In genomic region chr19:1651548-1652394, GRCh38 we compare ENCODE assay signal across 8 cellular contexts. TPM values are rescaled to one million over a fixed set of nuclear protein-coding genes. Genes with fewer than 3 reads are reported as not detected.
DNase-seq lines count a peak whose midpoint lies in the region; ATAC-seq, FAIRE-seq and TF ChIP-seq lines count a peak whose summit lies in the region.

No MANE protein-coding gene starts in this region.

- H3K9me3 ChIP-seq in NT2/D1 (ENCODE audit: insufficient read depth, low read length) (peaks cover 14% of the 10 kb centered on the region; the same call in 1 of the 2 replicates), left ventricle myocardium inferior (replicated peaks) (no peaks in the 10 kb centered on the region)

- peak overlapping the region; percentile 81 for H3K27ac ChIP-seq in left ventricle myocardium inferior (replicated peaks)

- FAIRE-seq in HTR-8/SVneo (lab: Jason Lieb, UNC) = no peak

- ATAC-seq in sciatic nerve (no peak), GM21381 (IDR thresholded peaks at IDR 0.05; ENCODE audit: unreplicated experiment) (no peak)

- intact Hi-C loops in left ventricle myocardium inferior (cut with micrococcal nuclease) = no loop called here
- intact Hi-C loops in sciatic nerve (cut with DNase I) = loop anchor here (5.0 kb wide), 1 partner anchor 44 kb away; the partner anchor contains the start of gene UQCR11

- no peaks in the 10 kb centered on the region for H3K36me3 Mint-ChIP-seq in activated naive CD4-positive, alpha-beta T cell treated with anti-CD3 and anti-CD28 coated beads, Interleukin-2, amount 10 ng/mL, durations not matched to agents 7 days and 5 days

- peaks cover 3% of the 10 kb centered on the region for H3K27me3 Mint-ChIP-seq in activated naive CD4-positive, alpha-beta T cell treated with anti-CD3 and anti-CD28 coated beads, Interleukin-2, amount 10 ng/mL, durations not matched to agents 7 days and 5 days

- peak overlapping the region; percentile 90 for H3K9ac ChIP-seq in NT2/D1 (ENCODE audit: insufficient read length, low read depth)

- H3K4me3 ChIP-seq in NT2/D1 (ENCODE audit: insufficient read length, low read depth) (peak overlapping the region; percentile 76), left ventricle myocardium inferior (peak overlapping the region; percentile 89)

- peak overlapping the region; percentile 92 for H3K27ac Mint-ChIP-seq in activated naive CD4-positive, alpha-beta T cell treated with anti-CD3 and anti-CD28 coated beads, Interleukin-2, amount 10 ng/mL, durations not matched to agents 7 days and 5 days

- no peaks in the 10 kb centered on the region for H3K9me3 Mint-ChIP-seq in activated naive CD4-positive, alpha-beta T cell treated with anti-CD3 and anti-CD28 coated beads, Interleukin-2, amount 10 ng/mL, durations not matched to agents 7 days and 5 days

- H3K27me3 ChIP-seq in NT2/D1 (ENCODE audit: insufficient read depth, insufficient read length) (no peaks in the 10 kb centered on the region), left ventricle myocardium inferior (ENCODE audit: low read depth) (no peaks in the 10 kb centered on the region)

- CTCF ChIA-PET in activated naive CD4-positive, alpha-beta T cell treated with anti-CD3 and anti-CD28 coated beads, Interleukin-2, amount 10 ng/mL, durations not matched to agents 7 days and 5 days (lab: Charles Lee) = interaction anchor here (0.7 to 1.2 kb wide), 3 partner anchors 13 to 90 kb away, joined by 3 read pairs; partner anchors contain the start of gene UQCR11

- H3K4me1 ChIP-seq in NT2/D1 (ENCODE audit: insufficient read depth, insufficient read length) (peaks cover 29% of the 10 kb centered on the region), left ventricle myocardium inferior (peaks cover 27% of the 10 kb centered on the region)

- peak overlapping the region; percentile 90 for H3K4me3 Mint-ChIP-seq in activated naive CD4-positive, alpha-beta T cell treated with anti-CD3 and anti-CD28 coated beads, Interleukin-2, amount 10 ng/mL, durations not matched to agents 7 days and 5 days

- H3K4me1 Mint-ChIP-seq in activated naive CD4-positive, alpha-beta T cell treated with anti-CD3 and anti-CD28 coated beads, Interleukin-2, amount 10 ng/mL, durations not matched to agents 7 days and 5 days = peaks cover 20% of the 10 kb centered on the region

- peaks cover 34% of the 10 kb centered on the region for H3K36me3 ChIP-seq in NT2/D1 (ENCODE audit: insufficient read depth, insufficient read length, low read length)
- peaks cover 7% of the 10 kb centered on the region for H3K36me3 ChIP-seq in left ventricle myocardium inferior

- peak; percentile 12 for TF ChIP-seq CTCF in left ventricle myocardium inferior (IDR thresholded peaks at IDR 0.05; ENCODE audit: borderline replicate concordance)

- peak; percentile 81 for DNase-seq in DMS 273 (lab: John Stamatoyannopoulos, UW; ENCODE audit: unreplicated experiment)
- no peak for DNase-seq in DMS 273 treated with DMSO at 0.1 percent for 48 hours (lab: John Stamatoyannopoulos, UW)
- no peak for DNase-seq in NT2/D1 (ENCODE audit: low read depth, low spot score)
- peak; percentile 59 for DNase-seq in activated naive CD4-positive, alpha-beta T cell treated with anti-CD3 and anti-CD28 coated beads, Interleukin-2, amount 10 ng/mL, durations not matched to agents 7 days and 5 days
- peak; percentile 41 for DNase-seq in left ventricle myocardium inferior
- peak; percentile 73 for DNase-seq in sciatic nerve (ENCODE audit: low spot score)
- DNase-seq in HTR-8/SVneo (ENCODE audit: insufficient read length, low spot score) = no peak

RNA-seq across cellular contexts. Expression of gene TCF3, which starts 0.6 kb away (rescaled TPM):
- total RNA-seq in left ventricle myocardium inferior = 18.4 TPM
- total RNA-seq in sciatic nerve = 48.7 TPM

RNA-seq across cellular contexts. Expression of gene UQCR11, which starts 46.5 kb away (rescaled TPM):
- total RNA-seq in left ventricle myocardium inferior (942 TPM), sciatic nerve (136 TPM)

RNA-seq across cellular contexts. Expression of gene MBD3, which starts 59.1 kb away (rescaled TPM):
- 48.6 TPM for total RNA-seq in left ventricle myocardium inferior
- total RNA-seq in sciatic nerve = 48.1 TPM

Comparison
In these comparisons a context has a peak if more than half of its experiments do, and no peak if none do; other contexts are left out.
1. DNase-seq: peak in DMS 273 (single experiment), activated naive CD4-positive, alpha-beta T cell treated with anti-CD3 and anti-CD28 coated beads, Interleukin-2, amount 10 ng/mL, durations not matched to agents 7 days and 5 days (single experiment), left ventricle myocardium inferior (single experiment) and sciatic nerve (single experiment); none in DMS 273 treated with DMSO at 0.1 percent for 48 hours (single experiment), NT2/D1 (single experiment) and HTR-8/SVneo (single experiment).